ENCODE assay signal across 19 cellular contexts in genomic region chr1:66686406-66686805, GRCh38.
A peak's percentile ranks its signal among the peaks of the same experiment; 100 is the strongest.
DNase-seq lines count a peak whose midpoint lies in the region; ATAC-seq, FAIRE-seq and TF ChIP-seq lines count a peak whose summit lies in the region.
"Had no signal": no experiment of that assay in that cellular context is flagged by ENCODE, and none has a peak within 500 bp of the region (broad histone marks: within the 10 kb centered on the region; RNA-seq: fewer than 3 reads in every experiment).

No MANE protein-coding gene starts in this region.

- H3K79me1 ChIP-seq in trophoblast cell (ENCODE audit: low read length): no peaks in the 10 kb centered on the region

- no peak for TF ChIP-seq POLR2A in sigmoid colon (IDR thresholded peaks at IDR 0.05)

- 0 out of 2 replicates have a peak overlapping the region, but pooled peaks have one; percentile 32 for H3K4me2 ChIP-seq in MM.1S (ENCODE audit: low read depth, low read length)
- no peak overlapping the region for H3K4me2 ChIP-seq in astrocyte (ENCODE audit: low read length)
- H3K4me2 ChIP-seq in trophoblast cell (ENCODE audit: low read length): no peak overlapping the region

- no peaks in the 10 kb centered on the region for H3K9me2 ChIP-seq in MM.1S (replicated peaks; ENCODE audit: insufficient read depth, low read length)

- H3K27me3 ChIP-seq in MM.1S (replicated peaks; ENCODE audit: insufficient read depth, low read length) (no peaks in the 10 kb centered on the region), astrocyte (ENCODE audit: insufficient read depth, low read length) (peaks cover 2% of the 10 kb centered on the region), trophoblast cell (ENCODE audit: insufficient read depth, low read length) (no peaks in the 10 kb centered on the region), aorta (ENCODE audit: control insufficient read depth in 1 of 2, insufficient read depth in 2 of 2, low read length in 1 of 2) (no peaks in the 10 kb centered on the region), sigmoid colon (no peaks in the 10 kb centered on the region)
- H3K27me3 ChIP-seq: BE2C had no signal

- no peak overlapping the region for H3K27ac Mint-ChIP-seq in astrocyte (ENCODE audit: unreplicated experiment)
- H3K27ac Mint-ChIP-seq: CD4-positive, CD25-positive, alpha-beta regulatory T cell had no signal

- H2BK5ac ChIP-seq in trophoblast cell (ENCODE audit: low read depth, low read length, poor library complexity): no peak overlapping the region

- H3K4me3 Mint-ChIP-seq in astrocyte (ENCODE audit: unreplicated experiment): no peak overlapping the region
- H3K4me3 Mint-ChIP-seq: CD4-positive, CD25-positive, alpha-beta regulatory T cell had no signal

- TF ChIP-seq EP300 in sigmoid colon (IDR thresholded peaks at IDR 0.05): no peak

- intact Hi-C loops in aorta (cut with DNase I): loop anchor here in 1 of 2 donors (5.0 kb wide), 2 partner anchors 41 to 154 kb away; partner anchors contain the start of gene SGIP1
- intact Hi-C loops in sigmoid colon (cut with DNase I): no loop called here

- no peaks in the 10 kb centered on the region for H3K9me3 ChIP-seq in MM.1S (replicated peaks; ENCODE audit: insufficient read depth, low read length)
- H3K9me3 ChIP-seq in astrocyte (ENCODE audit: insufficient read depth, low read depth, low read length): no peaks in the 10 kb centered on the region
- H3K9me3 ChIP-seq in trophoblast cell (ENCODE audit: insufficient read depth, low read depth, low read length): peaks cover 1% of the 10 kb centered on the region
- no peaks in the 10 kb centered on the region for H3K9me3 ChIP-seq in aorta (ENCODE audit: control insufficient read depth, low read length)
- H3K9me3 ChIP-seq in sigmoid colon: no peaks in the 10 kb centered on the region
- H3K9me3 ChIP-seq: BE2C, Caco-2, HAP-1 had no signal

- peaks cover 12% of the 10 kb centered on the region for H3K9me3 Mint-ChIP-seq in astrocyte (ENCODE audit: unreplicated experiment)

- peaks cover 12% of the 10 kb centered on the region for H3K4me1 Mint-ChIP-seq in astrocyte (ENCODE audit: low read depth, unreplicated experiment)

- peaks cover 5% of the 10 kb centered on the region for H3K36me3 Mint-ChIP-seq in astrocyte (ENCODE audit: low read depth, unreplicated experiment)
- H3K36me3 Mint-ChIP-seq: CD4-positive, CD25-positive, alpha-beta regulatory T cell had no signal

- DNase-seq in MM.1S (no peak), astrocyte (ENCODE audit: low read depth) (no peak), trophoblast cell (peak; percentile 56 to 87), aorta (no peak), RWPE1 (ENCODE audit: low spot score) (no peak), nucleus accumbens (lab: John Stamatoyannopoulos, UW) (no peak), sigmoid colon (no peak)
- DNase-seq: ACHN; BE2C; C1 segment of cervical spinal cord; Caco-2; CD4-positive, CD25-positive, alpha-beta regulatory T cell; GDM1 had no signal

- no peak overlapping the region for H3K14ac ChIP-seq in trophoblast cell (ENCODE audit: low read length)

- H3F3A ChIP-seq in MM.1S (ENCODE audit: insufficient read depth, low read length): peaks cover 6% of the 10 kb centered on the region; the same call in 1 of the 2 replicates

- no peak overlapping the region for H3K18ac ChIP-seq in trophoblast cell (ENCODE audit: low read length)

- no peak overlapping the region for H4K12ac ChIP-seq in trophoblast cell (ENCODE audit: low read depth, low read length)

- H2AK5ac ChIP-seq in trophoblast cell (ENCODE audit: low read length): no peak overlapping the region

- H4K20me1 ChIP-seq in MM.1S (ENCODE audit: insufficient read depth, low read length) (no peaks in the 10 kb centered on the region), astrocyte (ENCODE audit: insufficient read depth, low read length) (no peaks in the 10 kb centered on the region)

- H3K4ac ChIP-seq in trophoblast cell (ENCODE audit: low read depth, low read length): no peak overlapping the region

- no peak overlapping the region for H2BK120ac ChIP-seq in trophoblast cell (ENCODE audit: insufficient read depth, low read length, poor library complexity)

- no peak overlapping the region for H2BK12ac ChIP-seq in trophoblast cell (ENCODE audit: low read length)

- H3K9ac ChIP-seq in MM.1S (ENCODE audit: low read length) (no peak overlapping the region), astrocyte (ENCODE audit: low read length) (no peak overlapping the region), trophoblast cell (ENCODE audit: low read length) (no peak overlapping the region)
- H3K9ac ChIP-seq: GM23248 had no signal

- no peaks in the 10 kb centered on the region for H3K79me2 ChIP-seq in MM.1S (ENCODE audit: low read length)
- no peaks in the 10 kb centered on the region for H3K79me2 ChIP-seq in astrocyte (ENCODE audit: insufficient read depth, low read length)
- H3K79me2 ChIP-seq in trophoblast cell (ENCODE audit: control insufficient read depth, insufficient read depth, low read length, poor library complexity): no peaks in the 10 kb centered on the region

- no peak overlapping the region for H4K91ac ChIP-seq in trophoblast cell (ENCODE audit: low read depth, low read length)

- FAIRE-seq in astrocyte (lab: Jason Lieb, UNC): peak; percentile 60
- FAIRE-seq: A204.1, GM12892, GM18507, HTR-8/SVneo had no signal

- no peak for ATAC-seq in aorta (ENCODE audit: low FRiP score)

- CTCF ChIA-PET in RWPE1 (lab: Yijun Ruan, JAX): no interaction called here

- TF ChIP-seq CTCF in MM.1S (IDR thresholded peaks at IDR 0.05; ENCODE audit: low read length): no peak
- TF ChIP-seq CTCF in astrocyte (IDR thresholded peaks at IDR 0.05; ENCODE audit: insufficient read depth, low read depth, low read length): no peak
- TF ChIP-seq CTCF in RWPE1 (conservative IDR thresholded peaks at IDR 0.05; ENCODE audit: low read depth): no peak
- no peak for TF ChIP-seq CTCF in sigmoid colon (IDR thresholded peaks at IDR 0.05)

- H3K4me3 ChIP-seq in MM.1S (ENCODE audit: low read length) (no peak overlapping the region), astrocyte (ENCODE audit: insufficient read depth, low read depth, low read length) (no peak overlapping the region), trophoblast cell (ENCODE audit: low read depth, low read length) (no peak overlapping the region), aorta (ENCODE audit: low read length in 2 of 2) (no peak overlapping the region), sigmoid colon (no peak overlapping the region)
- H3K4me3 ChIP-seq: GM23248, HAP-1 had no signal

- H3K27ac ChIP-seq in MM.1S (ENCODE audit: low read length) (no peak overlapping the region), astrocyte (ENCODE audit: low read depth, low read length) (no peak overlapping the region), trophoblast cell (ENCODE audit: low read depth, low read length) (no peak overlapping the region), aorta (ENCODE audit: low read depth in 1 of 2, low read length in 2 of 2) (peak overlapping the region; percentile 86 to 93), RWPE1 (no peak overlapping the region), sigmoid colon (no peak overlapping the region)
- H3K27ac ChIP-seq: GM23248 had no signal

- peaks cover 2% of the 10 kb centered on the region for H3K27me3 Mint-ChIP-seq in astrocyte (ENCODE audit: low read depth, unreplicated experiment)

- peaks cover 38% of the 10 kb centered on the region for H3K4me1 ChIP-seq in MM.1S (ENCODE audit: low read length)
- peaks cover 15% of the 10 kb centered on the region for H3K4me1 ChIP-seq in astrocyte (ENCODE audit: insufficient read depth, low read length)
- no peaks in the 10 kb centered on the region for H3K4me1 ChIP-seq in trophoblast cell (ENCODE audit: control insufficient read depth in 1 of 2, insufficient read depth in 2 of 2, low read length in 2 of 2)
- peaks cover 8 to 10% of the 10 kb centered on the region in 2 donors for H3K4me1 ChIP-seq in aorta (ENCODE audit: control insufficient read depth in 1 of 2, insufficient read depth in 2 of 2, low read length in 2 of 2)
- H3K4me1 ChIP-seq in sigmoid colon: no peaks in the 10 kb centered on the region
- H3K4me1 ChIP-seq: BE2C, Caco-2 had no signal

- POLR2A ChIA-PET in RWPE1 (lab: Yijun Ruan, JAX; ENCODE audit: low non-redundant PET): no interaction called here

- H2AFZ ChIP-seq in MM.1S (ENCODE audit: low read length) (0 out of 2 replicates have a peak overlapping the region, but pooled peaks have one; percentile 4), astrocyte (ENCODE audit: low read depth, low read length) (no peak overlapping the region), trophoblast cell (ENCODE audit: insufficient read depth, low read length, poor library complexity) (no peak overlapping the region)
- H2AFZ ChIP-seq: GM23248 had no signal

- H3K23ac ChIP-seq in trophoblast cell (ENCODE audit: low read length): no peak overlapping the region

- no CpG with 5 or more reads among the region's 3 CpGs for WGBS in trophoblast cell (ENCODE audit: extremely low coverage, insufficient coverage, insufficient read length)
- WGBS in aorta, 2 donors: 78 to 85% methylated on average over 3 of the region's 3 CpGs
- 89 to 93% methylated on average over 3 of the region's 3 CpGs for WGBS in sigmoid colon, 2 donors

- H4K8ac ChIP-seq in trophoblast cell (ENCODE audit: low read depth, low read length): no peak overlapping the region

- no peaks in the 10 kb centered on the region for H3K36me3 ChIP-seq in MM.1S (replicated peaks; ENCODE audit: insufficient read depth, low read length)
- peaks cover 9% of the 10 kb centered on the region for H3K36me3 ChIP-seq in astrocyte (ENCODE audit: insufficient read depth, low read length)
- H3K36me3 ChIP-seq in trophoblast cell (ENCODE audit: control insufficient read depth in 1 of 2, insufficient read depth in 2 of 2, low read length in 2 of 2): no peaks in the 10 kb centered on the region
- peaks cover 0 to 4% of the 10 kb centered on the region in 2 donors for H3K36me3 ChIP-seq in aorta (ENCODE audit: control insufficient read depth in 1 of 2, insufficient read depth in 2 of 2, low read length in 1 of 2)
- no peaks in the 10 kb centered on the region for H3K36me3 ChIP-seq in sigmoid colon
- H3K36me3 ChIP-seq: BE2C, HAP-1 had no signal

Comparison
In these comparisons a context has a peak if more than half of its experiments do, and no peak if none do; other contexts are left out.
1. DNase-seq: peak in trophoblast cell (2 of 2); none in MM.1S (single experiment), astrocyte (single experiment), aorta (0 of 2), RWPE1 (single experiment), nucleus accumbens (0 of 56) and sigmoid colon (single experiment).
2. H3K27ac ChIP-seq: peak in aorta (2 of 2); none in MM.1S (single experiment), astrocyte (single experiment), trophoblast cell (single experiment), RWPE1 (single experiment) and sigmoid colon (0 of 4).